1 cellular context compared by ENCODE assay signal in the genomic region with DNA sequence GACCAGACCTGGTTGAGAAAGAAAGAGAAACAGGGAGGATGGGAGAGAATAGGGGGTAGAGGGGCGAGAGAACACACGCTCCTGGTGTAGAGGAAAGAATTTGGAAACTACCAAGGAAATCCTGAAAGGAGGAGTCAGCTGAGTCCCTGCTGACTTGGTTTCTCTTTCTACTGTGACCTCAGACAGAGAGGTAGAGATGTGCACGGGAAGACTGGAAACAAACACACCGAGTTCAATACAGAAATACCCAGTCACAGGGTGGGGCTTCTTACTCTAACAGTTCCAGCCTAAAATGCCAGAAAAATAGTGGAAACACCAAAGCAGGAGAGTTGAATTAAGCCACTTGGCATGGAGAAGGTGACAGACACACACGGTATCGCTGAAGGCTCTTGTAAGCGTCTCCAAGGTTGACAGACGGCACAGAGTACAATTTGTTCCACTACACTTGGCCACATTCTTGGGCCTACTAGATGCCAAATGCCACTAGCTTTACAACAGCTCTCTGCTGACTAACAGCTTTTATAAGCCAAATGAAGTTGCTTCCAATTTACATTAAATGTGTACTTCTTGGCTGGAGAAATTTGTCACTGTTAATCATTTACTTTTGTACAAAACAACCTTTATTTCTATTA.
TF ChIP-seq lines count a peak whose summit lies in the region.

No MANE protein-coding gene starts in this region.

TF ChIP-seq in IMR-90, 13 proteins besides CTCF, POLR2A, EP300 and RAD21 (continued from another document):
- TF ChIP-seq, protein P1, sequence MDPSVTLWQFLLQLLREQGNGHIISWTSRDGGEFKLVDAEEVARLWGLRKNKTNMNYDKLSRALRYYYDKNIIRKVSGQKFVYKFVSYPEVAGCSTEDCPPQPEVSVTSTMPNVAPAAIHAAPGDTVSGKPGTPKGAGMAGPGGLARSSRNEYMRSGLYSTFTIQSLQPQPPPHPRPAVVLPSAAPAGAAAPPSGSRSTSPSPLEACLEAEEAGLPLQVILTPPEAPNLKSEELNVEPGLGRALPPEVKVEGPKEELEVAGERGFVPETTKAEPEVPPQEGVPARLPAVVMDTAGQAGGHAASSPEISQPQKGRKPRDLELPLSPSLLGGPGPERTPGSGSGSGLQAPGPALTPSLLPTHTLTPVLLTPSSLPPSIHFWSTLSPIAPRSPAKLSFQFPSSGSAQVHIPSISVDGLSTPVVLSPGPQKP (IDR thresholded peaks at IDR 0.05; ENCODE audit: borderline replicate concordance, low read depth, low read length) = no peak
